10 cellular contexts compared by ENCODE assay signal in genomic region chr3:114528517-114528916, GRCh38.
"Had no signal": no experiment of that assay in that cellular context is flagged by ENCODE, and none has a peak within 500 bp of the region (broad histone marks: within the 10 kb centered on the region; RNA-seq: fewer than 3 reads in every experiment).

No MANE protein-coding gene starts in this region.

- H3K9me3 ChIP-seq: HAP-1 had no signal

- FAIRE-seq: H1, H54 had no signal

- H3K36me3 ChIP-seq: HAP-1 had no signal

- H3K9ac ChIP-seq: GM23248 had no signal

- H3K4me2 ChIP-seq: GM23338 had no signal

- H3K27ac ChIP-seq: GM23248 had no signal

- ATAC-seq: GM23338 had no signal

- H2AFZ ChIP-seq: GM23248, GM23338 had no signal

- DNase-seq: GM23248, GOT3, H7, H9, HCEC 1CT, HFFc6 had no signal

- H3K4me3 ChIP-seq: GM23248, GM23338, HAP-1 had no signal
